8 cellular contexts compared by ENCODE assay signal in the genomic region with DNA sequence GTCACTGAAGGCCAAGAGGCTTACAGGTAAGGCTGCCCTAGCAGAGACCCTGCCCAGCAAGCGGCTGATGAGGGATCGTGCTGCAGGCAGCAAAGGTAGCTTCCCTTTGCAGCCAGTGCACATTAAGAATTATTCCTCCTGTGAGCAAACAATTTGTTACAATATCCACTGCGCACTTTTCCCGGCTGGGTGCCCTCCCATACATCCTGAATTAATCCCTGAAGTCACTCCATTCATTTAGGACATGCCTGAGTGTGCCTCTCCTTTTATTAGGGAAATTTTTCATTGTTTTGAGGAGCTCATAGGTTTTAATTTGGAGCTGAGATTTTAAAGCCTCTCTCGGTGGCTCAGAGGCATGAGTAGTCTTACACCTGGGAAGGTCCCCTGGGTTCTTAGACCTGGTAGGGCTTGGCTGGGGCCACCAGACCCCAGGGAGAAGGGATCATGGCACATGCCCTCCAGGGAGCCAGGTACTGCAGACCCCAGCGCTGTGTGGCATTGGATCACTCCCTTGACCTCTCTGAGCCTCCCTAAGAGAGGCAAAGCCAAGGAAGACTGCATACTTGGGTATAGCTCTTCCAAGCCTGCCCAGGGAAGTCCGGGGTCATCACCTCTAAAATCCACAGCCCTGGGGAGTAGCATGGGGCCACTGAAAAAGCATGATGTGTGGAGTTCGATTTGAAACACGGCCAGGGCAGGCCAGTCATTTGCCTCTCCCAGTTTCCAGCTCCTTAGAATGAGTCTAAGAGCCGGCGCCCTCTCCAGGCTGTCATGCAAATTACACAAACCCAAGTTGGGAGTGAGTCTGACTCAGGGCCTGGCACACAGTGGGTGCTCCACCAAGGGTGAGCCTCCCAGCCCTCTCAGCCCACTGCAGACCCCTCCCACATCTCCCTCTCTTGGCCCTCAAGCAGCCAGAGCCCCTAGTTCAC.
DNase-seq lines count a peak whose midpoint lies in the region; ATAC-seq and TF ChIP-seq lines count a peak whose summit lies in the region.

No MANE protein-coding gene starts in this region.

- CTCF ChIA-PET in activated CD4-positive, alpha-beta memory T cell treated with anti-CD3 and anti-CD28 coated beads for 36 hours (lab: Charles Lee) = interaction anchor here (0.8 to 2.5 kb wide), 2 partner anchors 148 to 150 kb away, joined by 3 to 10 read pairs; no protein-coding TSS in a partner anchor
- CTCF ChIA-PET in activated CD4-positive, alpha-beta memory T cell treated with anti-CD3 and anti-CD28 coated beads, Interleukin-2, amount 10 ng/mL, durations not matched to agents 7 days and 5 days (lab: Charles Lee) = interaction anchor here (1.1 kb wide), 1 partner anchor 12 kb away, joined by 3 read pairs; no protein-coding TSS in a partner anchor
- CTCF ChIA-PET in CD4-positive, alpha-beta T cell (lab: Charles Lee) = no interaction called here

- no peaks in the 10 kb centered on the region for H3K4me1 Mint-ChIP-seq in activated CD4-positive, alpha-beta memory T cell treated with anti-CD3 and anti-CD28 coated beads for 36 hours (ENCODE audit: low read depth)
- H3K4me1 Mint-ChIP-seq in activated CD4-positive, alpha-beta memory T cell treated with anti-CD3 and anti-CD28 coated beads, Interleukin-2, amount 10 ng/mL, durations not matched to agents 7 days and 5 days = no peaks in the 10 kb centered on the region
- no peaks in the 10 kb centered on the region for H3K4me1 Mint-ChIP-seq in CD4-positive, alpha-beta T cell (ENCODE audit: low read depth)

- no peak overlapping the region for H3K4me3 Mint-ChIP-seq in activated CD4-positive, alpha-beta memory T cell treated with anti-CD3 and anti-CD28 coated beads for 36 hours
- no peak overlapping the region for H3K4me3 Mint-ChIP-seq in activated CD4-positive, alpha-beta memory T cell treated with anti-CD3 and anti-CD28 coated beads, Interleukin-2, amount 10 ng/mL, durations not matched to agents 7 days and 5 days
- H3K4me3 Mint-ChIP-seq in CD4-positive, alpha-beta T cell = no peak overlapping the region

- H3K27me3 ChIP-seq in CD4-positive, alpha-beta T cell (ENCODE audit: control insufficient read depth, insufficient read depth, low read length) = no peaks in the 10 kb centered on the region

- no peaks in the 10 kb centered on the region for H3K9me3 ChIP-seq in CD4-positive, alpha-beta T cell (ENCODE audit: control insufficient read depth, low read length)

- TF ChIP-seq CTCF in astrocyte of the cerebellum (IDR thresholded peaks at IDR 0.05; ENCODE audit: low read depth, low read length, missing control alignments) = peak; percentile 31
- no peak for TF ChIP-seq CTCF in CD4-positive, alpha-beta T cell (IDR thresholded peaks at IDR 0.05)

- H3K27ac ChIP-seq in CD4-positive, alpha-beta T cell (ENCODE audit: low read depth, low read length) = no peak overlapping the region

- DNase-seq in activated CD4-positive, alpha-beta memory T cell treated with anti-CD3 and anti-CD28 coated beads for 36 hours = peak; percentile 49
- no peak for DNase-seq in activated CD4-positive, alpha-beta memory T cell treated with anti-CD3 and anti-CD28 coated beads, Interleukin-2, amount 10 ng/mL, durations not matched to agents 7 days and 5 days
- peak; percentile 25 for DNase-seq in LoVo (ENCODE audit: low spot score)
- DNase-seq in astrocyte of the cerebellum (ENCODE audit: low read depth) = no peak
- DNase-seq in posterior cingulate gyrus = peak in 6 of 10 donors; percentile 25 to 92 (median 62)
- no peak for DNase-seq in CD4-positive, alpha-beta T cell

- intact Hi-C loops in activated CD4-positive, alpha-beta memory T cell treated with anti-CD3 and anti-CD28 coated beads for 36 hours (cut with micrococcal nuclease) = no loop called here
- intact Hi-C loops in posterior cingulate gyrus (cut with DNase I) = no loop called here
- intact Hi-C loops in CD4-positive, alpha-beta T cell (cut with DNase I, micrococcal nuclease) = no loop called here

- peaks cover 3% of the 10 kb centered on the region for H3K27me3 Mint-ChIP-seq in activated CD4-positive, alpha-beta memory T cell treated with anti-CD3 and anti-CD28 coated beads for 36 hours
- H3K27me3 Mint-ChIP-seq in activated CD4-positive, alpha-beta memory T cell treated with anti-CD3 and anti-CD28 coated beads, Interleukin-2, amount 10 ng/mL, durations not matched to agents 7 days and 5 days = no peaks in the 10 kb centered on the region
- peaks cover 4% of the 10 kb centered on the region for H3K27me3 Mint-ChIP-seq in CD4-positive, alpha-beta T cell

- peaks cover 6% of the 10 kb centered on the region for H3K9me3 Mint-ChIP-seq in activated CD4-positive, alpha-beta memory T cell treated with anti-CD3 and anti-CD28 coated beads for 36 hours
- H3K9me3 Mint-ChIP-seq in activated CD4-positive, alpha-beta memory T cell treated with anti-CD3 and anti-CD28 coated beads, Interleukin-2, amount 10 ng/mL, durations not matched to agents 7 days and 5 days = no peaks in the 10 kb centered on the region
- H3K9me3 Mint-ChIP-seq in CD4-positive, alpha-beta T cell = peaks cover 4% of the 10 kb centered on the region

- H3K27ac Mint-ChIP-seq in activated CD4-positive, alpha-beta memory T cell treated with anti-CD3 and anti-CD28 coated beads for 36 hours = no peak overlapping the region
- no peak overlapping the region for H3K27ac Mint-ChIP-seq in activated CD4-positive, alpha-beta memory T cell treated with anti-CD3 and anti-CD28 coated beads, Interleukin-2, amount 10 ng/mL, durations not matched to agents 7 days and 5 days
- H3K27ac Mint-ChIP-seq in CD4-positive, alpha-beta T cell = no peak overlapping the region

- H3K4me3 ChIP-seq in astrocyte of the cerebellum (ENCODE audit: low read depth, low read length) = no peak overlapping the region

- H3K36me3 Mint-ChIP-seq in activated CD4-positive, alpha-beta memory T cell treated with anti-CD3 and anti-CD28 coated beads for 36 hours = no peaks in the 10 kb centered on the region
- no peaks in the 10 kb centered on the region for H3K36me3 Mint-ChIP-seq in activated CD4-positive, alpha-beta memory T cell treated with anti-CD3 and anti-CD28 coated beads, Interleukin-2, amount 10 ng/mL, durations not matched to agents 7 days and 5 days (ENCODE audit: low read depth)
- H3K36me3 Mint-ChIP-seq in CD4-positive, alpha-beta T cell (ENCODE audit: low read depth) = no peaks in the 10 kb centered on the region

- no peak for ATAC-seq in GM21528 (IDR thresholded peaks at IDR 0.05; ENCODE audit: low FRiP score, unreplicated experiment)
- no peak for ATAC-seq in CD4-positive, alpha-beta T cell (ENCODE audit: poor library complexity)
- ATAC-seq in HG03432 (IDR thresholded peaks at IDR 0.05; ENCODE audit: unreplicated experiment) = no peak

- POLR2A ChIA-PET in activated CD4-positive, alpha-beta memory T cell treated with anti-CD3 and anti-CD28 coated beads for 36 hours (lab: Charles Lee) = no interaction called here
- POLR2A ChIA-PET in activated CD4-positive, alpha-beta memory T cell treated with anti-CD3 and anti-CD28 coated beads, Interleukin-2, amount 10 ng/mL, durations not matched to agents 7 days and 5 days (lab: Charles Lee) = no interaction called here
- POLR2A ChIA-PET in CD4-positive, alpha-beta T cell (lab: Charles Lee) = no interaction called here

- in situ Hi-C loops in astrocyte of the cerebellum (cut with HindIII; ENCODE audit: low sequenced_read_pairs) = no loop called here

Comparison
In these comparisons a context has a peak if more than half of its experiments do, and no peak if none do; other contexts are left out.
1. DNase-seq: peak in activated CD4-positive, alpha-beta memory T cell treated with anti-CD3 and anti-CD28 coated beads for 36 hours (single experiment), LoVo (single experiment) and posterior cingulate gyrus (6 of 10); none in activated CD4-positive, alpha-beta memory T cell treated with anti-CD3 and anti-CD28 coated beads, Interleukin-2, amount 10 ng/mL, durations not matched to agents 7 days and 5 days (single experiment), astrocyte of the cerebellum (single experiment) and CD4-positive, alpha-beta T cell (0 of 10).